In the genomic region with DNA sequence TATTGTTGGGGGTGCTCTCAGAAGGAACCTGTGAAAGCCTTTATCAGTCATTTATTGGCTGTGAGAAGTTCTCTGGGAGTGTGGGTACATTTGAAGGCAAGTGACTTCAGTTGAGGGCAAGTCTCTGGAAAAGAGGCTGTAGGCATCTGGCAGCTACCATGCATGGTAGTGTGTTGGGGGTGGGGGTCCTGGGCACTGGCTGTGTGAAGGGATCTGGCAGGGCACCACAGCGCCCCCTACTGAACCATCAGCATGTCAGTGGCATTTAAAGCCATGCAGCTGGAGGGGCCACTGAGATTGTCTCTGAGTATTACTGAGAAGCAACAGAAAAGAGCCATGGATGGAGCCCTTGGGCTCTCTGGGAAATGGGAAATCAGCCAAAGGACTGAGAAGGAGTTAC, we compare ENCODE assay signal across 9 cellular contexts. TPM values are rescaled to one million over a fixed set of nuclear protein-coding genes. Genes with fewer than 3 reads are reported as not detected.
DNase-seq lines count a peak whose midpoint lies in the region; ATAC-seq and TF ChIP-seq lines count a peak whose summit lies in the region.
"Had no signal": no experiment of that assay in that cellular context is flagged by ENCODE, and none has a peak within 500 bp of the region (broad histone marks: within the 10 kb centered on the region; RNA-seq: fewer than 3 reads in every experiment).

No MANE protein-coding gene starts in this region.

- peaks cover 0 to 3% of the 10 kb centered on the region in 2 donors for H3K9me3 Mint-ChIP-seq in natural killer cell
- no peaks in the 10 kb centered on the region for H3K9me3 Mint-ChIP-seq in natural killer cell treated with Interleukin-12 subunit alpha and Interleukin-12 subunit beta and Interleukin-15 and Interleukin-18, amount 100 ng/mL, for 72 hours

- H3K27me3 ChIP-seq in WERI-Rb-1 (ENCODE audit: insufficient read depth, low read depth, severe bottlenecking): no peaks in the 10 kb centered on the region
- H3K27me3 ChIP-seq: ovary had no signal

- no peak overlapping the region for H3K4me3 ChIP-seq in WERI-Rb-1 (ENCODE audit: low read depth, low read length)
- H3K4me3 ChIP-seq: ovary had no signal

- no peak for DNase-seq in natural killer cell
- DNase-seq in natural killer cell treated with Interleukin-12 subunit alpha and Interleukin-12 subunit beta and Interleukin-15 and Interleukin-18, amount 100 ng/mL, for 72 hours (ENCODE audit: low spot score): no peak
- peak; percentile 39 for DNase-seq in WERI-Rb-1
- peak; percentile 54 for DNase-seq in germinal center (ENCODE audit: low spot score)
- DNase-seq in SHP77 (lab: John Stamatoyannopoulos, UW): no peak
- DNase-seq in NCI-H146 (lab: John Stamatoyannopoulos, UW): no peak
- DNase-seq in DMS79 (lab: John Stamatoyannopoulos, UW): no peak
- DNase-seq in cortex of kidney (lab: John Stamatoyannopoulos, UW): no peak
- DNase-seq: ovary had no signal

- TF ChIP-seq CTCF in natural killer cell (IDR thresholded peaks at IDR 0.05) (peak; percentile 34), WERI-Rb-1 (IDR thresholded peaks at IDR 0.05; ENCODE audit: low read depth, low read length) (peak; percentile 67)

- no peak overlapping the region for H3K27ac Mint-ChIP-seq in natural killer cell
- H3K27ac Mint-ChIP-seq in natural killer cell treated with Interleukin-12 subunit alpha and Interleukin-12 subunit beta and Interleukin-15 and Interleukin-18, amount 100 ng/mL, for 72 hours: no peak overlapping the region

- H3K36me3 ChIP-seq in WERI-Rb-1: peaks cover 7% of the 10 kb centered on the region; the same call in 1 of the 2 replicates
- H3K36me3 ChIP-seq: ovary had no signal

- H3K4me1 Mint-ChIP-seq in natural killer cell: peaks cover 7 to 15% of the 10 kb centered on the region in 2 donors
- H3K4me1 Mint-ChIP-seq in natural killer cell treated with Interleukin-12 subunit alpha and Interleukin-12 subunit beta and Interleukin-15 and Interleukin-18, amount 100 ng/mL, for 72 hours (ENCODE audit: low read depth in 2 of 2): peaks cover 0 to 7% of the 10 kb centered on the region in 2 donors

- no peaks in the 10 kb centered on the region for H3K27me3 Mint-ChIP-seq in natural killer cell (ENCODE audit: low read depth in 2 of 2)
- H3K27me3 Mint-ChIP-seq in natural killer cell treated with Interleukin-12 subunit alpha and Interleukin-12 subunit beta and Interleukin-15 and Interleukin-18, amount 100 ng/mL, for 72 hours: no peaks in the 10 kb centered on the region

- no peak for ATAC-seq in natural killer cell
- no peak for ATAC-seq in natural killer cell treated with Interleukin-12 subunit alpha and Interleukin-12 subunit beta and Interleukin-15 and Interleukin-18, amount 100 ng/mL, for 72 hours

- no peaks in the 10 kb centered on the region for H3K9me3 ChIP-seq in WERI-Rb-1 (ENCODE audit: severe bottlenecking)
- H3K9me3 ChIP-seq: ovary had no signal

- intact Hi-C loops in natural killer cell (cut with micrococcal nuclease): no loop called here

- H3K36me3 Mint-ChIP-seq in natural killer cell: no peaks in the 10 kb centered on the region
- H3K36me3 Mint-ChIP-seq in natural killer cell treated with Interleukin-12 subunit alpha and Interleukin-12 subunit beta and Interleukin-15 and Interleukin-18, amount 100 ng/mL, for 72 hours: peaks cover 6% of the 10 kb centered on the region

- H3K27ac ChIP-seq in WERI-Rb-1: no peak overlapping the region
- H3K27ac ChIP-seq: ovary had no signal

- H3K4me3 Mint-ChIP-seq in natural killer cell: no peak overlapping the region
- no peak overlapping the region for H3K4me3 Mint-ChIP-seq in natural killer cell treated with Interleukin-12 subunit alpha and Interleukin-12 subunit beta and Interleukin-15 and Interleukin-18, amount 100 ng/mL, for 72 hours

RNA-seq across cellular contexts. Expression of a gene that starts 30.6 kb away (rescaled TPM):
- 10 to 100 TPM; 32.4 to 38.2 (median 37.9) TPM for total RNA-seq in natural killer cell
- total RNA-seq in natural killer cell treated with Interleukin-12 subunit alpha and Interleukin-12 subunit beta and Interleukin-15 and Interleukin-18, amount 100 ng/mL, for 72 hours: 10 to 100 TPM; 14.9 to 19.5 TPM

RNA-seq across cellular contexts. Expression of a gene that starts 47.5 kb away (rescaled TPM):
- 10 to 100 TPM; 27.6 to 39.3 (median 35.2) TPM for total RNA-seq in natural killer cell
- total RNA-seq in natural killer cell treated with Interleukin-12 subunit alpha and Interleukin-12 subunit beta and Interleukin-15 and Interleukin-18, amount 100 ng/mL, for 72 hours: 10 to 100 TPM; 70.8 to 71.7 TPM

RNA-seq across cellular contexts. Expression of a gene that starts 47.5 kb away (rescaled TPM):
- total RNA-seq in natural killer cell: 10 to 100 TPM in 2 of 3 donors, 1 to 10 TPM in 1; 8.8 to 12.6 (median 12.0) TPM
- total RNA-seq in natural killer cell treated with Interleukin-12 subunit alpha and Interleukin-12 subunit beta and Interleukin-15 and Interleukin-18, amount 100 ng/mL, for 72 hours: 10 to 100 TPM; 14.4 to 14.5 TPM

Comparison
In these comparisons a context has a peak if more than half of its experiments do, and no peak if none do; other contexts are left out.
1. DNase-seq: peak in WERI-Rb-1 (single experiment) and germinal center (single experiment); none in natural killer cell (single experiment), natural killer cell treated with Interleukin-12 subunit alpha and Interleukin-12 subunit beta and Interleukin-15 and Interleukin-18, amount 100 ng/mL, for 72 hours (single experiment), SHP77 (0 of 2), NCI-H146 (single experiment), DMS79 (single experiment) and cortex of kidney (single experiment).